2 cellular contexts compared by ENCODE assay signal in genomic region chr15:80647424-80647823, GRCh38. TPM values are rescaled to one million over a fixed set of nuclear protein-coding genes. Genes with fewer than 3 reads are reported as not detected.
A peak's percentile ranks its signal among the peaks of the same experiment; 100 is the strongest.
DNase-seq lines count a peak whose midpoint lies in the region; TF ChIP-seq lines count a peak whose summit lies in the region.
"Not testable (repeated sequence)": the region's sequence is repeated elsewhere in the genome, so short reads cannot be mapped to it uniquely, and the experiment has no call there.

No MANE protein-coding gene starts in this region.

- peaks cover 40 to 74% (median 55%) of the 10 kb centered on the region in 10 experiments for H3K4me1 ChIP-seq in BLaER1 treated with 17β-estradiol and CSF1 and Interleukin-3, amounts not matched to agents 10 nM and 100 nM
- not testable (repeated sequence) for H3K4me1 ChIP-seq in vagina

- peaks cover 33 to 57% (median 51%) of the 10 kb centered on the region in 11 experiments for H3K9me3 ChIP-seq in BLaER1 treated with 17β-estradiol and CSF1 and Interleukin-3, amounts not matched to agents 10 nM and 100 nM (replicated peaks in 1 of 11)
- not testable (repeated sequence) for H3K9me3 ChIP-seq in vagina

- intact Hi-C loops in vagina (cut with DNase I): not testable (repeated sequence)

- H3K27ac ChIP-seq in BLaER1 treated with 17β-estradiol and CSF1 and Interleukin-3, amounts not matched to agents 10 nM and 100 nM: peak overlapping the region in 7 of 11 experiments; percentile 79 to 92 (median 84); a peak in 11 of 22 replicates
- H3K27ac ChIP-seq in vagina: not testable (repeated sequence)

- H3K27me3 ChIP-seq in BLaER1 treated with 17β-estradiol and CSF1 and Interleukin-3, amounts not matched to agents 10 nM and 100 nM; vagina: not testable (repeated sequence)

- not testable (repeated sequence) for TF ChIP-seq POLR2A in vagina (IDR thresholded peaks at IDR 0.05)

- H4K20me1 ChIP-seq in BLaER1 treated with 17β-estradiol and CSF1 and Interleukin-3, amounts not matched to agents 10 nM and 100 nM: not testable (repeated sequence)

- H3K9ac ChIP-seq in BLaER1 treated with 17β-estradiol and CSF1 and Interleukin-3, amounts not matched to agents 10 nM and 100 nM: not testable (repeated sequence)

- not testable (repeated sequence) for TF ChIP-seq CTCF in vagina (IDR thresholded peaks at IDR 0.05)

- not testable (repeated sequence) for H3K4me3 ChIP-seq in BLaER1 treated with 17β-estradiol and CSF1 and Interleukin-3, amounts not matched to agents 10 nM and 100 nM; vagina

- peak; percentile 25 for DNase-seq in vagina (ENCODE audit: extremely low spot score in 2 of 2)

- H3K4me2 ChIP-seq in BLaER1 treated with 17β-estradiol and CSF1 and Interleukin-3, amounts not matched to agents 10 nM and 100 nM: not testable (repeated sequence)

- H3K36me3 ChIP-seq in BLaER1 treated with 17β-estradiol and CSF1 and Interleukin-3, amounts not matched to agents 10 nM and 100 nM; vagina: not testable (repeated sequence)

RNA-seq across cellular contexts. Expression of gene ABHD17C, which starts 47.7 kb away (rescaled TPM):
- total RNA-seq in vagina: 12.5 TPM
